Comparison of ENCODE assay signal across 1 cellular context in the genomic region with DNA sequence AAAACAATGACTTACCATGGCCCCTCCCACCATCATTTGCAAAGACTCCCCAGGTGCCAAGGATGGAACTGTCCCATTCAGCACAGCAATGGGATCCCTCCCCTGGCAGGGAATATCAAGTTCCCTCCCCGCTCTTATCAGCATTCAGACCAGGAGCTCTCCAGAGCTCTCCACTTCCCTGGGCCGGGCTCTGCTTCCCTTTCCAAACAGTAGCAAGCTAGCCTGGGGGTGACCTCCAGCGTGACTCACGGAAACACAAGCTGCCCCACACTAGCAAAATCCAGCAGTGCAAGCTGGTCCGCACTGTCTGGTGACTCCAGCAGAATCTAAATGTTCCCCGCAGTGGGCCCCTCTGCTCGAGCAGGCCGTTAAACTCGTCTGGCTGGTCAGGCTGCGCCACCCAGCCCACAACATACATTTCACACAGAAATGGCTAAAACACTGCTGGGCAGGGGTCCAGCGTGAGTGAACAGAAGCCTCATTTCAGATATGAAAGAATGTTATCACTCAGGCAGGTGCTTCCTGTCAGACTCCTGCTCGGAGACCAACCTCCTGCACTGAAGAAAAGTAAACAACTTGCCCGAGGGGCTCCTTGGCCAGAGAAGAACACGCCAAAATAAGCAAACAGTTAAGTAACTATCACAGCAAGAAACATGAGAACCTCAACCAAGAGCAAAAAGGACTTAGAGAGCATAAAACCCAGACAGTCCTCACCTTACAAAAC.
TF ChIP-seq lines count a peak whose summit lies in the region.

No MANE protein-coding gene starts in this region.

TF ChIP-seq in SK-N-SH, 30 proteins besides CTCF, POLR2A, EP300 and RAD21 (continued from another document):
- TF ChIP-seq EZH2phosphoT487 (IDR thresholded peaks at IDR 0.05; ENCODE audit: borderline replicate concordance, low read depth) = no peak
- TF ChIP-seq RFX5 (IDR thresholded peaks at IDR 0.05; ENCODE audit: low read length) = no peak
- no peak for TF ChIP-seq TEAD4 (IDR thresholded peaks at IDR 0.05; ENCODE audit: borderline replicate concordance, insufficient read depth)
- TF ChIP-seq PBX3 (IDR thresholded peaks at IDR 0.05) = 0 out of 2 replicates have a peak, but pooled peaks have one; percentile 4
- no peak for TF ChIP-seq SIN3A (IDR thresholded peaks at IDR 0.05; ENCODE audit: borderline replicate concordance, low read depth, low read length)
- no peak for TF ChIP-seq CHD2 (IDR thresholded peaks at IDR 0.05; ENCODE audit: low read length, partially characterized antibody)
- TF ChIP-seq MXI1 (IDR thresholded peaks at IDR 0.05; ENCODE audit: low read depth, low read length) = no peak
- TF ChIP-seq GATA2 (CRISPR knock-in tag; IDR thresholded peaks at IDR 0.05) = peak; percentile 52
- peak; percentile 25; the same call in 1 of the 2 replicates for TF ChIP-seq FOXJ3 (CRISPR knock-in tag; IDR thresholded peaks at IDR 0.05)
- TF ChIP-seq NRF1 (IDR thresholded peaks at IDR 0.05; ENCODE audit: low read depth, low read length) = no peak
- no peak for TF ChIP-seq ZBTB33 (IDR thresholded peaks at IDR 0.05; ENCODE audit: borderline replicate concordance, low read depth)
- peak; percentile 13 for TF ChIP-seq NFIC (IDR thresholded peaks at IDR 0.05; ENCODE audit: borderline replicate concordance)
- TF ChIP-seq RXRA (IDR thresholded peaks at IDR 0.05; ENCODE audit: borderline replicate concordance, low read depth) = peak; percentile 68; the same call in 1 of the 2 replicates
- no peak for TF ChIP-seq TAF1 (IDR thresholded peaks at IDR 0.05; ENCODE audit: borderline replicate concordance, low read depth, low read length)
- TF ChIP-seq USF1 (IDR thresholded peaks at IDR 0.05; ENCODE audit: borderline replicate concordance, low read depth) = no peak
- no peak for TF ChIP-seq IRF3 (IDR thresholded peaks at IDR 0.05; ENCODE audit: low read depth, low read length)
- TF ChIP-seq JUND (IDR thresholded peaks at IDR 0.05) = no peak
